9 cellular contexts compared by ENCODE assay signal in the genomic region with DNA sequence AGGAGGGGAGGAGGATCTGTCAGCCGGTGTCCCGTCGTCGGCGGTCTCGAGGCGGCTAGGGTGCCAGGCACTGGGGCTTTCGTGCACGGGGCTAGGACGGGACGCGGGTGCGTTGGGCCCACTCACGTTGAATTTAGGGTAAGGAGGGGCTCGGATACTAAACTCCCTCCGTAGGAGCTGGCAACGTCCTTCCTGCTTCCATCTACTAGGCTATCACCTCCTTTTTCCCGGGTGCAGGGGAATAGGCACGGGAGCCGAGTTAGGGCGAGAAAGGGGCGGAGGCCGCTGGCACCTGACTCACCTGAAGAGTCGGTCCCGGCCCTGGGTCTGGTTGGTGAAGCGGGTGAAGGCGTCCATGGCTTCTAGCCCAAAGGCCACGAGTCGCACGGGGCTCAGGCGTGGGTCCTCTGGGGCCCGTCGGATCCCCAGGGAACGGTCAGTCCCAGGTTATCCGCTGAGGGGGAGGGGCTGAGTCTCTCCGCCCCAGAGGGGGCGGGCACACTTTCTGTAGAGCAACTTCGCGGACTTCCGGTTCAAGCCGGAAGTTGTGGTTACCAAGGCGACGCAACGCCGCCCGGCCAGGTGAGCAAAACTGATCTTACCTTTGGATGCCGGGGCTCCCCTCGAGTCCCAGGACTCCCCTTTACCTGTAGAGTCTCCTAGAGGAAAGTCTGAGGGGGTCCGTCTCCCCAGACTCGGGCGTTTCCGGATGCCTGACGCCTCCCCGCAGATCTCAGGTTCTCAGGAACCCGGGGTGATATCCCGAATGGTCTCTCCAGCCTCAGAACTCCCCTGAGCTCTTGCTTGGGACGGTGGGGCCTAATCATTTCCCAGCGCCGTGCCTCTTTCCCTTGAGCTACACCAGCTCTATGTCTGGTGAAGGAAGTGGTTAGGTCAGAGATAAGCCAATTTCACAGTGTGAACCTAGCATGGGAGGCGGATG. TPM values are rescaled to one million over a fixed set of nuclear protein-coding genes. Genes with fewer than 3 reads are reported as not detected.
DNase-seq lines count a peak whose midpoint lies in the region; ATAC-seq, FAIRE-seq and TF ChIP-seq lines count a peak whose summit lies in the region.
"Had no signal": no experiment of that assay in that cellular context is flagged by ENCODE, and none has a peak within 500 bp of the region (broad histone marks: within the 10 kb centered on the region; RNA-seq: fewer than 3 reads in every experiment).

A gene with protein sequence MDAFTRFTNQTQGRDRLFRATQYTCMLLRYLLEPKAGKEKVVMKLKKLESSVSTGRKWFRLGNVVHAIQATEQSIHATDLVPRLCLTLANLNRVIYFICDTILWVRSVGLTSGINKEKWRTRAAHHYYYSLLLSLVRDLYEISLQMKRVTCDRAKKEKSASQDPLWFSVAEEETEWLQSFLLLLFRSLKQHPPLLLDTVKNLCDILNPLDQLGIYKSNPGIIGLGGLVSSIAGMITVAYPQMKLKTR (minus strand): TSS at position 479 of the 943 bp plus-strand sequence. CDS start 122 bp downstream, at position 357.
Gene WDR93, plus strand, starts transcription at position 536 of the 943 bp plus-strand sequence. CDS start 10,936 bp downstream, outside the sequence.

- TF ChIP-seq POLR2A in breast epithelium (IDR thresholded peaks at IDR 0.05) = peak; percentile 50

- H3K4me3 Mint-ChIP-seq in immature natural killer cell = peak within 1 kb of the TSS; percentile 91 to 97 (median 93)

- H3K4me1 Mint-ChIP-seq in immature natural killer cell = peaks cover 25 to 27% of the 10 kb centered on the region in 2 donors

- no peaks in the 10 kb centered on the region for H3K9me3 Mint-ChIP-seq in immature natural killer cell

- FAIRE-seq in small intestine (lab: Jason Lieb, UNC) = no peak
- FAIRE-seq: A204.1 had no signal

- H3K27me3 ChIP-seq in WERI-Rb-1 (ENCODE audit: insufficient read depth, low read depth, severe bottlenecking) (no peaks in the 10 kb centered on the region), breast epithelium (no peaks in the 10 kb centered on the region), small intestine (ENCODE audit: control insufficient read depth in 2 of 2, insufficient read depth in 2 of 2, low read length in 2 of 2) (no peaks in the 10 kb centered on the region)

- no peaks in the 10 kb centered on the region for H3K9me3 ChIP-seq in WERI-Rb-1 (ENCODE audit: severe bottlenecking)
- no peaks in the 10 kb centered on the region for H3K9me3 ChIP-seq in breast epithelium
- no peaks in the 10 kb centered on the region for H3K9me3 ChIP-seq in small intestine (ENCODE audit: control insufficient read depth, low read depth)

- ATAC-seq in HG02970 (IDR thresholded peaks at IDR 0.05; ENCODE audit: low FRiP score, unreplicated experiment) = peak; percentile 85

- peak within 1 kb of the TSS; percentile 86 to 96 (median 92) for H3K27ac Mint-ChIP-seq in immature natural killer cell

- intact Hi-C loops in breast epithelium (cut with DNase I; ENCODE audit: low total_unique reads) = no loop called here

- H3K4me3 ChIP-seq in WERI-Rb-1 (ENCODE audit: low read depth, low read length) (peak within 1 kb of the TSS; percentile 99), breast epithelium (peak within 1 kb of the TSS; percentile 69 to 95 (median 89)), small intestine (ENCODE audit: low read depth in 1 of 2, low read length in 2 of 2) (peak within 1 kb of the TSS; percentile 76 to 95)

- 2% methylated on average over 58 to 60 of the region's 60 CpGs for WGBS in small intestine, 3 donors

- H3K4me1 ChIP-seq in breast epithelium (peaks cover 0 to 8% of the 10 kb centered on the region in 2 donors), small intestine (ENCODE audit: control insufficient read depth in 2 of 2, insufficient read depth in 1 of 2, low read depth in 1 of 2, low read length in 1 of 2) (no peaks in the 10 kb centered on the region)

- H3K36me3 ChIP-seq in WERI-Rb-1 (peaks cover 4% of the 10 kb centered on the region), breast epithelium (no peaks in the 10 kb centered on the region), small intestine (ENCODE audit: control insufficient read depth in 2 of 2, insufficient read depth in 2 of 2, low read length in 2 of 2) (peaks cover 0 to 3% of the 10 kb centered on the region in 2 donors)

- no peak for TF ChIP-seq CTCF in WERI-Rb-1 (IDR thresholded peaks at IDR 0.05; ENCODE audit: low read depth, low read length)
- no peak for TF ChIP-seq CTCF in breast epithelium (IDR thresholded peaks at IDR 0.05)

- peaks cover 4 to 10% (median 5%) of the 10 kb centered on the region in 3 donors for H3K27me3 Mint-ChIP-seq in immature natural killer cell (ENCODE audit: low read depth in 3 of 3)

- peak within 1 kb of the TSS; percentile 45 for H3K27ac ChIP-seq in WERI-Rb-1
- H3K27ac ChIP-seq in breast epithelium = peak within 1 kb of the TSS; percentile 86 to 88
- H3K27ac ChIP-seq in small intestine (ENCODE audit: low read depth in 1 of 2, low read length in 1 of 2) = peak within 1 kb of the TSS; percentile 76 to 84

- DNase-seq in NCI-H1694 treated with DMSO at 0.1 percent for 48 hours (lab: John Stamatoyannopoulos, UW) = peak; percentile 4
- DNase-seq in NCI-H1694 (lab: John Stamatoyannopoulos, UW) = no peak
- DNase-seq in NCI-H2107 (lab: John Stamatoyannopoulos, UW) = peak; percentile 44
- peak; percentile 89 for DNase-seq in WERI-Rb-1
- peak; percentile 74 to 81 for DNase-seq in breast epithelium (ENCODE audit: low spot score in 2 of 2)
- DNase-seq in immature natural killer cell = peak; percentile 69 to 76 (median 71)
- DNase-seq in small intestine = peak; percentile 93

- peaks cover 1 to 5% (median 2%) of the 10 kb centered on the region in 3 donors for H3K36me3 Mint-ChIP-seq in immature natural killer cell

RNA-seq across cellular contexts. Expression of the first gene that starts in this region (rescaled TPM):
- 10 to 100 TPM; 42.3 to 64.2 (median 46.1) TPM for total RNA-seq in breast epithelium
- polyA plus RNA-seq in immature natural killer cell (1 to 10 TPM; 3.1 to 5.9 (median 5.3) TPM), small intestine (10 to 100 TPM; 10.5 to 19.2 (median 16.8) TPM)

RNA-seq across cellular contexts. Expression of gene WDR93, which starts in this region (rescaled TPM):
- 1 to 10 TPM in 1 of 3 donors, under 1 TPM in 2; 0.80 to 1.0 (median 0.98) TPM for total RNA-seq in breast epithelium
- polyA plus RNA-seq in immature natural killer cell (under 1 TPM in 2 of 3 donors, not detected in 1; 0.16 to 0.46 TPM), small intestine (under 1 TPM in 1 of 3 donors, not detected in 2; 0.09 TPM)
